Comparison of ENCODE assay signal across 21 cellular contexts in genomic region chr12:109088818-109089217, GRCh38. TPM values are rescaled to one million over a fixed set of nuclear protein-coding genes. Genes with fewer than 3 reads are reported as not detected.
A peak's percentile ranks its signal among the peaks of the same experiment; 100 is the strongest.
DNase-seq lines count a peak whose midpoint lies in the region; ATAC-seq and TF ChIP-seq lines count a peak whose summit lies in the region.
"Had no signal": no experiment of that assay in that cellular context is flagged by ENCODE, and none has a peak within 500 bp of the region (broad histone marks: within the 10 kb centered on the region; RNA-seq: fewer than 3 reads in every experiment).

No MANE protein-coding gene starts in this region.

- intact Hi-C loops in A673 (cut with micrococcal nuclease; ENCODE audit: unreplicated experiment) = no loop called here

- ATAC-seq in HG02763 (IDR thresholded peaks at IDR 0.05; ENCODE audit: unreplicated experiment) = no peak
- ATAC-seq: activated CD4-positive, alpha-beta T cell treated with anti-CD3 and anti-CD28 coated beads for 36 hours; activated naive CD4-positive, alpha-beta T cell treated with anti-CD3 and anti-CD28 coated beads, Interleukin-2, amount 50 U/mL, for 72 hours; left ventricle myocardium superior; upper lobe of right lung had no signal

- H3K27ac ChIP-seq in A673 (ENCODE audit: low read depth, low read length, poor library complexity, severe bottlenecking) (peak overlapping the region; percentile 19), RWPE1 (peak overlapping the region; percentile 58), caudate nucleus (ENCODE audit: low read depth, low read length) (no peak overlapping the region)
- H3K27ac ChIP-seq: brain microvascular endothelial cell, epithelial cell of prostate, right atrium auricular region, upper lobe of right lung had no signal

- POLR2A ChIA-PET in A673 (lab: Charles Lee; ENCODE audit: low non-redundant PET) (no interaction called here), RWPE1 (lab: Yijun Ruan, JAX; ENCODE audit: low non-redundant PET) (no interaction called here)

- no peaks in the 10 kb centered on the region for H3K9me3 ChIP-seq in A673 (ENCODE audit: low read depth, low read length, poor library complexity, severe bottlenecking)
- H3K9me3 ChIP-seq: right atrium auricular region, SK-N-SH, upper lobe of right lung had no signal

- peaks cover 19% of the 10 kb centered on the region for H3K4me1 ChIP-seq in A673 (ENCODE audit: insufficient read depth, low read length, poor library complexity, severe bottlenecking)

- H3K36me3 ChIP-seq in A673 (ENCODE audit: insufficient read depth, low read length, poor library complexity, severe bottlenecking) = peaks cover 52% of the 10 kb centered on the region

- no TSS peak for BruUV-seq in A673 (replicated peaks; lab: Mats Ljungman, UMichigan)

- no peak for DNase-seq in A673 (ENCODE audit: low spot score)
- peak; percentile 56 for DNase-seq in EL
- no peak for DNase-seq in RWPE1 (ENCODE audit: low spot score)
- peak; percentile 67 for DNase-seq in fibroblast of the aortic adventitia (ENCODE audit: low read depth)
- no peak for DNase-seq in AML-193 (lab: John Stamatoyannopoulos, UW)
- no peak for DNase-seq in NK-92 (lab: John Stamatoyannopoulos, UW; ENCODE audit: unreplicated experiment)
- no peak for DNase-seq in caudate nucleus (lab: John Stamatoyannopoulos, UW)
- DNase-seq: activated CD4-positive, alpha-beta T cell treated with anti-CD3 and anti-CD28 coated beads for 36 hours; brain microvascular endothelial cell; cortex of kidney; GDM1; left ventricle myocardium superior; NCI-H1694 treated with DMSO at 0.1 percent for 48 hours; NCI-H226; nucleus accumbens; SK-N-SH; upper lobe of right lung had no signal

- no peaks in the 10 kb centered on the region for H3K27me3 ChIP-seq in A673 (replicated peaks; ENCODE audit: insufficient read depth, low read depth, low read length, poor library complexity)
- H3K27me3 ChIP-seq: brain microvascular endothelial cell, right atrium auricular region, upper lobe of right lung had no signal

- CTCF ChIA-PET in A673 (lab: Charles Lee) (no interaction called here), RWPE1 (lab: Yijun Ruan, JAX) (no interaction called here)

- H3K4me3 ChIP-seq in A673 (ENCODE audit: low read depth, low read length, poor library complexity, severe bottlenecking) (no peak overlapping the region), fibroblast of the aortic adventitia (ENCODE audit: low read depth, low read length) (no peak overlapping the region)
- H3K4me3 ChIP-seq: right atrium auricular region, upper lobe of right lung had no signal

- TF ChIP-seq CTCF in A673 (conservative IDR thresholded peaks at IDR 0.05; ENCODE audit: low read depth, low read length) (no peak), RWPE1 (conservative IDR thresholded peaks at IDR 0.05; ENCODE audit: low read depth) (no peak), fibroblast of the aortic adventitia (IDR thresholded peaks at IDR 0.05; ENCODE audit: insufficient read depth, low read length) (no peak)

RNA-seq across cellular contexts. Expression of gene ALKBH2, which starts 4.5 kb away (rescaled TPM):
- total RNA-seq in A673 (2021) (40.6 and 44.5 TPM in 2 replicates), fibroblast of the aortic adventitia (ENCODE audit: low replicate concordance) (9.9 and 20.7 TPM in 2 replicates)

RNA-seq across cellular contexts. Expression of gene UNG, which starts 8.6 kb away (rescaled TPM):
- 53.2 and 58.5 TPM in 2 replicates for total RNA-seq in A673 (2021)
- 27.1 and 30.8 TPM in 2 replicates for total RNA-seq in fibroblast of the aortic adventitia (ENCODE audit: low replicate concordance)

RNA-seq across cellular contexts. Expression of gene ACACB, which starts 27.6 kb away (rescaled TPM):
- total RNA-seq in A673 (2021) = 8.2 and 10.1 TPM in 2 replicates
- total RNA-seq in fibroblast of the aortic adventitia (ENCODE audit: low replicate concordance) = 14.7 and 31.2 TPM in 2 replicates

RNA-seq across cellular contexts. Expression of gene USP30, which starts 36.4 kb away (rescaled TPM):
- total RNA-seq in A673 (2021) = 11.7 and 12.4 TPM in 2 replicates
- 4.1 and 11.2 TPM in 2 replicates for total RNA-seq in fibroblast of the aortic adventitia (ENCODE audit: low replicate concordance)

Comparison
In these comparisons a context has a peak if more than half of its experiments do, and no peak if none do; other contexts are left out.
1. DNase-seq: peak in EL (single experiment) and fibroblast of the aortic adventitia (single experiment); none in A673 (single experiment), RWPE1 (single experiment), AML-193 (0 of 2), NK-92 (single experiment) and caudate nucleus (0 of 61).